Comparison of ENCODE assay signal across 1 cellular context in the genomic region with DNA sequence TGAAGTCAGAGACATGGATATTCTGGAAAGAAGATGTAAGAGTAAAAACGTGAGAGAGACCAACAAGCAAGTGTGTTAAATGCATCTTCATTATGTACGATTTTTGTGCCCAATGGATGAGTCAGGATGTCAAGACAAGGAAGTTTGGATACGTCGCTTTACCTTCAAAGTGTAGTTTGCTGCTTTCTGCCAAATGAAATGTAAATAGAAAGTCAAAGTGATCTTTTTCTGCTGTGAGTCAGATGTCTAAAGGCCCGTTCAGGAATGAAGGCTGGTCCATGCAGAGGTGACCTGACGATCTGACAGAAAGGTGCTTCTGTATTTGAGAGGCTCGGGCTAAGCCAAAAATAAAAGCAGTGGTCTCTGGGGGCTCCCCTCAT.
TF ChIP-seq lines count a peak whose summit lies in the region.

No MANE protein-coding gene starts in this region.

TF ChIP-seq in GM12878, 131 proteins besides CTCF, POLR2A, EP300 and RAD21 (continued from another document):
- TF ChIP-seq, protein P1, sequence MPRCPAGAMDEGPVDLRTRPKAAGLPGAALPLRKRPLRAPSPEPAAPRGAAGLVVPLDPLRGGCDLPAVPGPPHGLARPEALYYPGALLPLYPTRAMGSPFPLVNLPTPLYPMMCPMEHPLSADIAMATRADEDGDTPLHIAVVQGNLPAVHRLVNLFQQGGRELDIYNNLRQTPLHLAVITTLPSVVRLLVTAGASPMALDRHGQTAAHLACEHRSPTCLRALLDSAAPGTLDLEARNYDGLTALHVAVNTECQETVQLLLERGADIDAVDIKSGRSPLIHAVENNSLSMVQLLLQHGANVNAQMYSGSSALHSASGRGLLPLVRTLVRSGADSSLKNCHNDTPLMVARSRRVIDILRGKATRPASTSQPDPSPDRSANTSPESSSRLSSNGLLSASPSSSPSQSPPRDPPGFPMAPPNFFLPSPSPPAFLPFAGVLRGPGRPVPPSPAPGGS (IDR thresholded peaks at IDR 0.05; ENCODE audit: borderline replicate concordance, insufficient read depth, low read depth, low read length, poor library complexity, severe bottlenecking): no peak
- no peak for TF ChIP-seq CHD1 (IDR thresholded peaks at IDR 0.05; ENCODE audit: low read depth, low read length)
- TF ChIP-seq ZNF592 (IDR thresholded peaks at IDR 0.05): no peak
- TF ChIP-seq, protein P2, sequence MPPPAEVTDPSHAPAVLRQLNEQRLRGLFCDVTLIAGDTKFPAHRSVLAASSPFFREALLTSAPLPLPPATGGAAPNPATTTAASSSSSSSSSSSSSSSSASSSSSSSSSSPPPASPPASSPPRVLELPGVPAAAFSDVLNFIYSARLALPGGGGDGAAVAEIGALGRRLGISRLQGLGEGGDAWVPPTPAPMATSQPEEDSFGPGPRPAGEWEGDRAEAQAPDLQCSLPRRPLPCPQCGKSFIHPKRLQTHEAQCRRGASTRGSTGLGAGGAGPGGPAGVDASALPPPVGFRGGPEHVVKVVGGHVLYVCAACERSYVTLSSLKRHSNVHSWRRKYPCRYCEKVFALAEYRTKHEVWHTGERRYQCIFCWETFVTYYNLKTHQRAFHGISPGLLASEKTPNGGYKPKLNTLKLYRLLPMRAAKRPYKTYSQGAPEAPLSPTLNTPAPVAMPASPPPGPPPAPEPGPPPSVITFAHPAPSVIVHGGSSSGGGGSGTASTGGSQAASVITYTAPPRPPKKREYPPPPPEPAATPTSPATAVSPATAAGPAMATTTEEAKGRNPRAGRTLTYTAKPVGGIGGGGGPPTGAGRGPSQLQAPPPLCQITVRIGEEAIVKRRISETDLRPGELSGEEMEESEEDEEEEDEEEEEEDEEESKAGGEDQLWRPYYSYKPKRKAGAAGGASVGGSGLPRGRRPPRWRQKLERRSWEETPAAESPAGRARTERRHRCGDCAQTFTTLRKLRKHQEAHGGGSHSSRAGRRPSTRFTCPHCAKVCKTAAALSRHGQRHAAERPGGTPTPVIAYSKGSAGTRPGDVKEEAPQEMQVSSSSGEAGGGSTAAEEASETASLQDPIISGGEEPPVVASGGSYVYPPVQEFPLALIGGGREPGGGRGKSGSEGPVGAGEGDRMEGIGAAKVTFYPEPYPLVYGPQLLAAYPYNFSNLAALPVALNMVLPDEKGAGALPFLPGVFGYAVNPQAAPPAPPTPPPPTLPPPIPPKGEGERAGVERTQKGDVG (CRISPR knock-in tag; IDR thresholded peaks at IDR 0.05): no peak
- TF ChIP-seq ZNF274 (IDR thresholded peaks at IDR 0.05; ENCODE audit: insufficient read depth, insufficient read length): no peak
- no peak for TF ChIP-seq ZNF217 (IDR thresholded peaks at IDR 0.05)
- no peak for TF ChIP-seq WRNIP1 (IDR thresholded peaks at IDR 0.05; ENCODE audit: borderline replicate concordance, low read depth, low read length)
